In genomic region chr19:3096267-3096901, GRCh38 we compare ENCODE assay signal across 1 cellular context.
TF ChIP-seq lines count a peak whose summit lies in the region.

No MANE protein-coding gene starts in this region.

TF ChIP-seq in H1, 55 proteins besides CTCF, POLR2A, EP300 and RAD21:
- no peak for TF ChIP-seq CBX5 (IDR thresholded peaks at IDR 0.05; ENCODE audit: low read depth, low read length)
- TF ChIP-seq SP4 (IDR thresholded peaks at IDR 0.05; ENCODE audit: low read length) = no peak
- no peak for TF ChIP-seq FOSL1 (IDR thresholded peaks at IDR 0.05; ENCODE audit: insufficient read depth, low read depth, low read length)
- no peak for TF ChIP-seq TCF12 (IDR thresholded peaks at IDR 0.05; ENCODE audit: low read depth, low read length)
- TF ChIP-seq CTBP2 (IDR thresholded peaks at IDR 0.05; ENCODE audit: borderline replicate concordance, insufficient read depth, insufficient read length, low read length) = no peak
- TF ChIP-seq SIRT6 (IDR thresholded peaks at IDR 0.05; ENCODE audit: low read length) = no peak
- TF ChIP-seq NANOG (IDR thresholded peaks at IDR 0.05; ENCODE audit: insufficient read depth, low read depth, low read length, poor library complexity, severe bottlenecking) = no peak
- no peak for TF ChIP-seq CREB1 (IDR thresholded peaks at IDR 0.05)
- no peak for TF ChIP-seq GABPA (IDR thresholded peaks at IDR 0.05; ENCODE audit: borderline replicate concordance, insufficient read depth, low read length)
- TF ChIP-seq YY1 (IDR thresholded peaks at IDR 0.05; ENCODE audit: low read depth, low read length) = no peak
- no peak for TF ChIP-seq ATF3 (IDR thresholded peaks at IDR 0.05; ENCODE audit: insufficient read depth, low read depth, low read length)
- no peak for TF ChIP-seq KDM5A (IDR thresholded peaks at IDR 0.05; ENCODE audit: low read length)
- no peak for TF ChIP-seq SIX5 (IDR thresholded peaks at IDR 0.05; ENCODE audit: low read depth, low read length)
- no peak for TF ChIP-seq E2F6 (IDR thresholded peaks at IDR 0.05)
- no peak for TF ChIP-seq TBP (IDR thresholded peaks at IDR 0.05; ENCODE audit: low read depth, low read length)
- no peak for TF ChIP-seq TEAD4 (IDR thresholded peaks at IDR 0.05; ENCODE audit: low read depth, low read length)
- no peak for TF ChIP-seq JUND (IDR thresholded peaks at IDR 0.05; ENCODE audit: low read length)
TF ChIP-seq in H1: peak in this region for 0.
